ENCODE assay signal across 8 cellular contexts in genomic region chr15:59160880-59161593, GRCh38. TPM values are rescaled to one million over a fixed set of nuclear protein-coding genes. Genes with fewer than 3 reads are reported as not detected.
DNase-seq lines count a peak whose midpoint lies in the region; ATAC-seq lines count a peak whose summit lies in the region.

No MANE protein-coding gene starts in this region.

- ATAC-seq in HG02763 (IDR thresholded peaks at IDR 0.05; ENCODE audit: unreplicated experiment) (no peak), HG03342 (IDR thresholded peaks at IDR 0.05; ENCODE audit: unreplicated experiment) (no peak)

- no peak overlapping the region for H3K4me3 Mint-ChIP-seq in activated CD4-positive, alpha-beta T cell treated with anti-CD3 and anti-CD28 coated beads, Interleukin-2, amount 10 ng/mL, durations not matched to agents 7 days and 5 days

- DNase-seq in Daoy (ENCODE audit: low read depth) (peak; percentile 29), NCI-H1105 treated with DMSO at 0.1 percent for 48 hours (lab: John Stamatoyannopoulos, UW) (peak; percentile 86), left kidney (ENCODE audit: low read depth, low spot score) (peak; percentile 74), LoVo (ENCODE audit: low spot score) (no peak), SW 1271 (lab: John Stamatoyannopoulos, UW) (no peak)
- peak; percentile 46 for DNase-seq in activated CD4-positive, alpha-beta T cell treated with anti-CD3 and anti-CD28 coated beads, Interleukin-2, amount 10 ng/mL, durations not matched to agents 7 days and 5 days

- no peak overlapping the region for H3K27ac Mint-ChIP-seq in activated CD4-positive, alpha-beta T cell treated with anti-CD3 and anti-CD28 coated beads, Interleukin-2, amount 10 ng/mL, durations not matched to agents 7 days and 5 days

- H3K36me3 Mint-ChIP-seq in activated CD4-positive, alpha-beta T cell treated with anti-CD3 and anti-CD28 coated beads, Interleukin-2, amount 10 ng/mL, durations not matched to agents 7 days and 5 days (ENCODE audit: low read depth), result peaks cover 3% of the 10 kb centered on the region

- POLR2A ChIA-PET in activated CD4-positive, alpha-beta T cell treated with anti-CD3 and anti-CD28 coated beads, Interleukin-2, amount 10 ng/mL, durations not matched to agents 7 days and 5 days (lab: Charles Lee), result no interaction called here

- peaks cover 12% of the 10 kb centered on the region for H3K4me1 Mint-ChIP-seq in activated CD4-positive, alpha-beta T cell treated with anti-CD3 and anti-CD28 coated beads, Interleukin-2, amount 10 ng/mL, durations not matched to agents 7 days and 5 days

- H3K27me3 Mint-ChIP-seq in activated CD4-positive, alpha-beta T cell treated with anti-CD3 and anti-CD28 coated beads, Interleukin-2, amount 10 ng/mL, durations not matched to agents 7 days and 5 days, result no peaks in the 10 kb centered on the region

- CTCF ChIA-PET in activated CD4-positive, alpha-beta T cell treated with anti-CD3 and anti-CD28 coated beads, Interleukin-2, amount 10 ng/mL, durations not matched to agents 7 days and 5 days (lab: Charles Lee), result interaction anchor here (0.9 kb wide), 1 partner anchor 32 kb away, joined by 3 read pairs; no protein-coding TSS in a partner anchor

- H3K9me3 Mint-ChIP-seq in activated CD4-positive, alpha-beta T cell treated with anti-CD3 and anti-CD28 coated beads, Interleukin-2, amount 10 ng/mL, durations not matched to agents 7 days and 5 days, result peaks cover 3% of the 10 kb centered on the region

RNA-seq across cellular contexts. Expression of gene LDHAL6B, which starts 45.6 kb away (rescaled TPM):
- not detected in 2 replicates for total RNA-seq in Daoy (2014; rRNA removed; shearing (Covaris generic))
- total RNA-seq in activated CD4-positive, alpha-beta T cell treated with anti-CD3 and anti-CD28 coated beads, Interleukin-2, amount 10 ng/mL, durations not matched to agents 7 days and 5 days, result not detected

RNA-seq across cellular contexts. Expression of gene CCNB2, which starts 56.1 kb away (rescaled TPM):
- total RNA-seq in Daoy (2014; rRNA removed; shearing (Covaris generic)), result 124 and 128 TPM in 2 replicates
- 100 to 1,000 TPM in 1 of 2 experiments, 10 to 100 TPM in 1; 94.1 to 107 TPM for total RNA-seq in activated CD4-positive, alpha-beta T cell treated with anti-CD3 and anti-CD28 coated beads, Interleukin-2, amount 10 ng/mL, durations not matched to agents 7 days and 5 days

Comparison
In these comparisons a context has a peak if more than half of its experiments do, and no peak if none do; other contexts are left out.
1. DNase-seq: peak in Daoy (single experiment), NCI-H1105 treated with DMSO at 0.1 percent for 48 hours (single experiment), activated CD4-positive, alpha-beta T cell treated with anti-CD3 and anti-CD28 coated beads, Interleukin-2, amount 10 ng/mL, durations not matched to agents 7 days and 5 days (single experiment) and left kidney (single experiment); none in LoVo (single experiment) and SW 1271 (0 of 2).